ENCODE assay signal across 30 cellular contexts in the genomic region with DNA sequence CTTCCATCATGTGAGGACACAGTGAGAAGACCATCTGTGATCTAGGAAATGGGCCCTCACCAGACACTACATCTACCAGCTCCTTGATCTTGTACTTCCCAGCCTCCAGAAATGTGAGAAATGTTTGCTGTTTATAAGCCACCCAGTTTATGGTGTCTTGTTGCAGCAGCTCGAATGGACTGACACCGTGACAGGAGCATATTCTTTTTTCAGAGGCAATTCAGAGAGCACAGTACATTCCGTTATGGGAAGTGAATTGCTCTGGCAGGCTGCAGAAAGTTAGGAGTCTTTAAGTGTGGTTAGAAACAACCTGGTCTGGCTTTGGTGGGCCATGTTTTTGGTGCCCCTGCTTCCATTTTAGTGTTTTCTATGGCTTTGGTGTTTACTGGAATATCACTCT.
"Had no signal": no experiment of that assay in that cellular context is flagged by ENCODE, and none has a peak within 500 bp of the region (broad histone marks: within the 10 kb centered on the region; RNA-seq: fewer than 3 reads in every experiment).

No MANE protein-coding gene starts in this region.

- DNase-seq: naive thymus-derived CD8-positive, alpha-beta T cell; occipital lobe; ovary; posterior cingulate gyrus; psoas muscle; right cardiac atrium; right lobe of liver; sigmoid colon; spleen; stimulated activated CD4-positive, alpha-beta T cell treated with anti-CD3 and anti-CD28 coated beads, Interleukin-12 subunit alpha, Interleukin-12 subunit beta, amount 100 ng/mL, for 4 hours; stimulated activated CD4-positive, alpha-beta T cell treated with anti-CD3 and anti-CD28 coated beads, Interleukin-1b, Interleukin-23, amount 100 ng/mL, for 48 hours; stimulated activated CD4-positive, alpha-beta T cell treated with anti-CD3 and anti-CD28 coated beads, Interleukin-4, amount 100 ng/mL, for 1 hour; stimulated activated CD4-positive, alpha-beta T cell treated with anti-CD3 and anti-CD28 coated beads, Interleukin-4, amount 100 ng/mL, for 4 hours; stimulated activated CD8-positive, alpha-beta memory T cell treated with anti-CD3 and anti-CD28 coated beads, Interleukin-4, amount 100 ng/mL, for 48 hours; stimulated activated naive CD4-positive, alpha-beta T cell; stimulated activated naive CD8-positive, alpha-beta T cell treated with anti-CD3 and anti-CD28 coated beads, Interleukin-15, amount 100 ng/mL, for 72 hours; stimulated activated naive CD8-positive, alpha-beta T cell treated with anti-CD3 and anti-CD28 coated beads, Interleukin-15, Interleukin-2, amounts not matched to agents 100 U/mL and 50 U/mL, for 24 hours; substantia nigra; testis; tibial artery; transverse colon; upper lobe of right lung; uterus had no signal

- H3K9me3 ChIP-seq: ovary, psoas muscle, right lobe of liver, sigmoid colon, spleen, suprapubic skin, testis, tibial artery, transverse colon, upper lobe of right lung, uterus had no signal

- H3K27me3 ChIP-seq: neural progenitor cell, right lobe of liver, sigmoid colon, spleen, suprapubic skin, testis, tibial artery, transverse colon, upper lobe of right lung, uterus had no signal

- H3K27ac ChIP-seq: neural progenitor cell, ovary, parathyroid adenoma, psoas muscle, right lobe of liver, sigmoid colon, skin epidermis, spleen, suprapubic skin, testis, tibial artery, transverse colon, upper lobe of right lung, uterus had no signal

- H3K4me1 ChIP-seq: neural progenitor cell, parathyroid adenoma, psoas muscle, right lobe of liver, sigmoid colon, suprapubic skin, testis, tibial artery, upper lobe of right lung, uterus had no signal

- ATAC-seq: naive thymus-derived CD8-positive, alpha-beta T cell; natural killer cell treated with Interleukin-12 subunit alpha and Interleukin-12 subunit beta and Interleukin-15 and Interleukin-18, amount 100 ng/mL, for 72 hours; right cardiac atrium; right lobe of liver; stimulated activated memory B cell treated with anti-CD40 and anti-IgM and Interleukin-4, amounts not matched to agents 10 μg/mL and 1 μg/mL and 100 μg/mL, for 72 hours; stimulated activated naive CD8-positive, alpha-beta T cell treated with anti-CD3 and anti-CD28 coated beads, Interleukin-15, amount 100 ng/mL, for 72 hours; stimulated activated naive CD8-positive, alpha-beta T cell treated with anti-CD3 and anti-CD28 coated beads, Interleukin-15, Interleukin-2, amounts not matched to agents 100 U/mL and 50 U/mL, for 24 hours; upper lobe of right lung had no signal

- H3K36me3 ChIP-seq: neural progenitor cell, ovary, uterus had no signal

- H3K4me3 ChIP-seq: neural progenitor cell, ovary, psoas muscle, right lobe of liver, sigmoid colon, skin epidermis, smooth muscle cell, spleen, suprapubic skin, testis, tibial artery, transverse colon, upper lobe of right lung, uterus had no signal
